Comparison of ENCODE assay signal across 1 cellular context in genomic region chr15:101453123-101454120, GRCh38.
A peak's percentile ranks its signal among the peaks of the same experiment; 100 is the strongest.
TF ChIP-seq lines count a peak whose summit lies in the region.

No MANE protein-coding gene starts in this region.

TF ChIP-seq in HepG2, 621 proteins besides CTCF, POLR2A, EP300 and RAD21 (continued from another document and continues in another):
- TF ChIP-seq TFE3 (CRISPR knock-in tag; IDR thresholded peaks at IDR 0.05) (no peak), PLRG1 (conservative IDR thresholded peaks at IDR 0.05) (no peak), NR2F2 (IDR thresholded peaks at IDR 0.05; ENCODE audit: borderline replicate concordance, low read depth) (no peak), IRF2 (CRISPR knock-in tag; IDR thresholded peaks at IDR 0.05) (0 out of 2 replicates have a peak, but pooled peaks have one; percentile 34), NCOA5 (CRISPR knock-in tag; IDR thresholded peaks at IDR 0.05) (no peak), CHD4 (IDR thresholded peaks at IDR 0.05; ENCODE audit: borderline replicate concordance, low read length) (no peak), ZKSCAN1 (IDR thresholded peaks at IDR 0.05; ENCODE audit: low read length) (no peak), ZNF329 (CRISPR knock-in tag; IDR thresholded peaks at IDR 0.05; ENCODE audit: low read depth) (no peak), ZNF614 (CRISPR knock-in tag; IDR thresholded peaks at IDR 0.05; ENCODE audit: borderline replicate concordance) (peak; percentile 33; the same call in 1 of the 2 replicates), ZNF326 (CRISPR knock-in tag; IDR thresholded peaks at IDR 0.05; ENCODE audit: borderline replicate concordance) (no peak), KDM5A (IDR thresholded peaks at IDR 0.05; ENCODE audit: borderline replicate concordance, low read length) (no peak), ZFP36 (IDR thresholded peaks at IDR 0.05; ENCODE audit: borderline replicate concordance, low read depth, low read length, partially characterized antibody) (no peak), ZNF33B (CRISPR knock-in tag; IDR thresholded peaks at IDR 0.05) (no peak), AKNA (CRISPR knock-in tag; IDR thresholded peaks at IDR 0.05; ENCODE audit: borderline replicate concordance) (no peak), ZNF687 (CRISPR knock-in tag; IDR thresholded peaks at IDR 0.05) (peak; percentile 88), ZNF446 (CRISPR knock-in tag; IDR thresholded peaks at IDR 0.05) (no peak), ZNF766 (CRISPR knock-in tag; IDR thresholded peaks at IDR 0.05; ENCODE audit: borderline replicate concordance) (no peak), SNRNP70 (IDR thresholded peaks at IDR 0.05; ENCODE audit: low read depth, low read length) (no peak), ZBTB44 (CRISPR knock-in tag; IDR thresholded peaks at IDR 0.05) (no peak), NFE2 (CRISPR knock-in tag; IDR thresholded peaks at IDR 0.05) (no peak), FOXP4 (CRISPR knock-in tag; IDR thresholded peaks at IDR 0.05) (peak; percentile 33; the same call in 1 of the 2 replicates), ZNF33A (CRISPR knock-in tag; IDR thresholded peaks at IDR 0.05; ENCODE audit: borderline replicate concordance) (no peak), PCBP1 (IDR thresholded peaks at IDR 0.05; ENCODE audit: borderline replicate concordance, low read depth, low read length) (no peak), NBN (conservative IDR thresholded peaks at IDR 0.05) (no peak), ATM (IDR thresholded peaks at IDR 0.05; ENCODE audit: borderline replicate concordance) (no peak), ZNF580 (CRISPR knock-in tag; IDR thresholded peaks at IDR 0.05; ENCODE audit: borderline replicate concordance, low read depth) (no peak), NR2F1 (CRISPR knock-in tag; IDR thresholded peaks at IDR 0.05) (no peak), RXRB (CRISPR knock-in tag; IDR thresholded peaks at IDR 0.05; ENCODE audit: borderline replicate concordance) (peak; percentile 68), ZNF670 (CRISPR knock-in tag; IDR thresholded peaks at IDR 0.05; ENCODE audit: borderline replicate concordance) (no peak), ATF4 (CRISPR knock-in tag; IDR thresholded peaks at IDR 0.05) (peak in 1 of 2 experiments; percentile 78; a peak in 2 of 4 replicates), ZFYVE20 (CRISPR knock-in tag; IDR thresholded peaks at IDR 0.05; ENCODE audit: borderline replicate concordance, low read depth) (no peak), ZBTB4 (CRISPR knock-in tag; IDR thresholded peaks at IDR 0.05; ENCODE audit: borderline replicate concordance) (peak; percentile 20; the same call in 1 of the 2 replicates), KDM6A (CRISPR knock-in tag; IDR thresholded peaks at IDR 0.05; ENCODE audit: low read depth) (no peak), ZNF577 (CRISPR knock-in tag; IDR thresholded peaks at IDR 0.05; ENCODE audit: borderline replicate concordance, low read depth) (no peak), ATF1 (CRISPR knock-in tag; IDR thresholded peaks at IDR 0.05) (no peak), ZFP90 (CRISPR knock-in tag; IDR thresholded peaks at IDR 0.05; ENCODE audit: borderline replicate concordance) (no peak), GPBP1L1 (CRISPR knock-in tag; IDR thresholded peaks at IDR 0.05) (no peak), SOX5 (CRISPR knock-in tag; IDR thresholded peaks at IDR 0.05; ENCODE audit: borderline replicate concordance) (peak; percentile 56; the same call in 1 of the 2 replicates), ZNF691 (CRISPR knock-in tag; IDR thresholded peaks at IDR 0.05; ENCODE audit: borderline replicate concordance, low read depth) (peak; percentile 92; the same call in 1 of the 2 replicates)
